19 cellular contexts compared by ENCODE assay signal in the genomic region with DNA sequence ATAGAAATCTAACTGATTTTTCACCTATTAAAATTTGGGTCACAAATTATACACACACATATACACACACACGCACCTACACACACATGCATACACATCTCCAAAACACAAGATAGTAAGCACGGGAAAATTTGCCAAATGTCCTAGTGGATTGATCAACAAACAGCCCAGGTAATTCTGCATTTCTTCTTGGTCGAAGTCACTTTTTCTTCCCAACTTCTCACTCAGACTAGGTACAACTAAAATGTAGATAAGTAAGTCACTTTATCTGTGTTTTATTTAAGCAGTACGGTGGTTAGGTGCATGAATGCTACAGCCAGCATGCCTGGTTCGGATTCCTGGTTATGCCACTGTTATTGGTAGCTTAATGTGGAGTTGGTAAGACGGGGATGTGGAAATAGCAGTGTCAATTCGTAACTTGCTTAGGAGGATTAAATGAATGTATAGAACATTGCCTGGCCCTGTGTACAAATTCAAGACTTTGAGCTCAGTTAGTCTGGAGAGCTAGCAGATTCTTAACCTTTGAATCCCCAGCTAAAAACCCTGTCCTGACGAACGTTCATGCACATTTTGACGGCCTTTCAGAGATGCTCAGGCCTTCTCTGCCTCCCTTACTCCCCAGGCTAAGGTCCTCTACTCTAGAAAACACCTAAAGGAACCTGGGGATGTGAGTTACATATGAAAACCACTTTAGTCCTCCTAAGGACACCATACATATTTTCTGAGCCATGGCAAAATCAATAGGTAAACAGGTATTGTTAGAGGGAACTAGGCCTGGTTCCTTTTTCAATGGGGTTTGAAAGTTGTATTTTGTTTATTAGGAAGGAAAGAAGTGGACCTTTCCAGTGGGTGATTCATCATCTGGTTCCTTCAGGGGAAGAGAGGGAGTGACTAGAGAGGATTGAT. TPM values are rescaled to one million over a fixed set of nuclear protein-coding genes. Genes with fewer than 3 reads are reported as not detected.
A peak's percentile ranks its signal among the peaks of the same experiment; 100 is the strongest.
DNase-seq lines count a peak whose midpoint lies in the region; ATAC-seq and TF ChIP-seq lines count a peak whose summit lies in the region.
"Had no signal": no experiment of that assay in that cellular context is flagged by ENCODE, and none has a peak within 500 bp of the region (broad histone marks: within the 10 kb centered on the region; RNA-seq: fewer than 3 reads in every experiment).

No MANE protein-coding gene starts in this region.

- no peak overlapping the region for H2AFZ ChIP-seq in mesenchymal stem cell (ENCODE audit: low read depth, low read length)

- H3K9me3 Mint-ChIP-seq in activated T-cell treated with anti-CD3 and anti-CD28 coated beads, Interleukin-2, amount 50 U/mL, for 4 hours = no peaks in the 10 kb centered on the region
- H3K9me3 Mint-ChIP-seq: activated CD4-positive, alpha-beta T cell treated with anti-CD3 and anti-CD28 coated beads, Interleukin-2, amount 10 ng/mL, durations not matched to agents 24 days and 14 days; activated T-cell treated with anti-CD3 and anti-CD28 coated beads, Interleukin-2, amount 50 U/mL, for 24 hours; stimulated activated naive CD8-positive, alpha-beta T cell treated with anti-CD3 and anti-CD28 coated beads, Interleukin-15, amount 100 ng/mL, for 72 hours had no signal

- no peak overlapping the region for H4K91ac ChIP-seq in mesenchymal stem cell (ENCODE audit: low read length)

- H2BK120ac ChIP-seq in mesenchymal stem cell (ENCODE audit: low read depth, low read length) = no peak overlapping the region

- in situ Hi-C loops in transverse colon (cut with MboI; ENCODE audit: low pct_ligation_motif_present in 1 of 4, low pct_unique_long_range_greater_than_20kb in 1 of 4, low sequenced_read_pairs in 3 of 4) = loop anchor here in 2 of 4 donors (25.0 kb wide), 1 partner anchor 514 kb away; no protein-coding TSS in a partner anchor

- H3K36me3 Mint-ChIP-seq in activated T-cell treated with anti-CD3 and anti-CD28 coated beads, Interleukin-2, amount 50 U/mL, for 4 hours (ENCODE audit: insufficient read depth) = no peaks in the 10 kb centered on the region

- intact Hi-C loops in body of pancreas (cut with DNase I) = no loop called here
- intact Hi-C loops in transverse colon (cut with DNase I; ENCODE audit: low total_unique reads) = no loop called here

- H3K4me1 Mint-ChIP-seq in activated T-cell treated with anti-CD3 and anti-CD28 coated beads, Interleukin-2, amount 50 U/mL, for 4 hours (ENCODE audit: low read depth) = no peaks in the 10 kb centered on the region
- H3K4me1 Mint-ChIP-seq: activated CD4-positive, alpha-beta T cell treated with anti-CD3 and anti-CD28 coated beads, Interleukin-2, amount 10 ng/mL, durations not matched to agents 24 days and 14 days had no signal

- H3K4ac ChIP-seq in mesenchymal stem cell (ENCODE audit: low read depth in 1 of 2, low read length in 2 of 2) = no peak overlapping the region

- H2BK15ac ChIP-seq in mesenchymal stem cell (ENCODE audit: low read depth, poor library complexity, severe bottlenecking) = no peak overlapping the region

- H2BK12ac ChIP-seq in mesenchymal stem cell (ENCODE audit: low read length in 2 of 2) = no peak overlapping the region

- H2AK5ac ChIP-seq in mesenchymal stem cell (ENCODE audit: low read length, severe bottlenecking) = peak overlapping the region; percentile 68

- H3K27me3 Mint-ChIP-seq in activated T-cell treated with anti-CD3 and anti-CD28 coated beads, Interleukin-2, amount 50 U/mL, for 4 hours (ENCODE audit: low read depth) = no peaks in the 10 kb centered on the region
- H3K27me3 Mint-ChIP-seq: activated CD4-positive, alpha-beta T cell treated with anti-CD3 and anti-CD28 coated beads, Interleukin-2, amount 10 ng/mL, durations not matched to agents 24 days and 14 days; activated T-cell treated with anti-CD3 and anti-CD28 coated beads, Interleukin-2, amount 50 U/mL, for 24 hours; stimulated activated naive CD8-positive, alpha-beta T cell treated with anti-CD3 and anti-CD28 coated beads, Interleukin-15, amount 100 ng/mL, for 72 hours; T-helper 17 cell had no signal

- no peak overlapping the region for H4K8ac ChIP-seq in mesenchymal stem cell (ENCODE audit: low read length)

- TF ChIP-seq EP300 in transverse colon (IDR thresholded peaks at IDR 0.05; ENCODE audit: low read depth) = no peak

- H3K27ac ChIP-seq in HUES48 (ENCODE audit: low read depth, low read length) = peak overlapping the region; percentile 88
- peak overlapping the region; percentile 48 to 74 (median 62) for H3K27ac ChIP-seq in body of pancreas
- H3K27ac ChIP-seq in mesenchymal stem cell (ENCODE audit: low read length, poor library complexity, severe bottlenecking) = peak overlapping the region; percentile 67
- H3K27ac ChIP-seq in transverse colon = peak overlapping the region; percentile 43 to 53 (median 50)
- H3K27ac ChIP-seq: HL-60, left ventricle myocardium inferior had no signal

- no peak overlapping the region for H3K14ac ChIP-seq in mesenchymal stem cell (ENCODE audit: low read length in 2 of 2)

- no peak overlapping the region for H3K4me3 Mint-ChIP-seq in activated T-cell treated with anti-CD3 and anti-CD28 coated beads, Interleukin-2, amount 50 U/mL, for 4 hours
- H3K4me3 Mint-ChIP-seq: activated CD4-positive, alpha-beta T cell treated with anti-CD3 and anti-CD28 coated beads, Interleukin-2, amount 10 ng/mL, durations not matched to agents 24 days and 14 days; activated T-cell treated with anti-CD3 and anti-CD28 coated beads, Interleukin-2, amount 50 U/mL, for 24 hours; stimulated activated naive CD8-positive, alpha-beta T cell treated with anti-CD3 and anti-CD28 coated beads, Interleukin-15, amount 100 ng/mL, for 72 hours; T-helper 17 cell had no signal

- no peak overlapping the region for H3K23ac ChIP-seq in mesenchymal stem cell (ENCODE audit: low read length in 2 of 2)

- H3K9me3 ChIP-seq in HUES48 (ENCODE audit: control insufficient read depth, insufficient read depth, low read length) = no peaks in the 10 kb centered on the region
- no peaks in the 10 kb centered on the region for H3K9me3 ChIP-seq in body of pancreas
- no peaks in the 10 kb centered on the region for H3K9me3 ChIP-seq in mesenchymal stem cell (ENCODE audit: control insufficient read depth, low read length)
- H3K9me3 ChIP-seq in transverse colon = no peaks in the 10 kb centered on the region
- H3K9me3 ChIP-seq: BE2C, left ventricle myocardium inferior, Peyer's patch had no signal

- no peaks in the 10 kb centered on the region for H3K27me3 ChIP-seq in HUES48 (ENCODE audit: control insufficient read depth, insufficient read depth, low read length)
- H3K27me3 ChIP-seq in body of pancreas = no peaks in the 10 kb centered on the region
- H3K27me3 ChIP-seq in mesenchymal stem cell (ENCODE audit: control insufficient read depth in 1 of 2, insufficient read depth in 1 of 2, low read length in 2 of 2) = no peaks in the 10 kb centered on the region
- no peaks in the 10 kb centered on the region for H3K27me3 ChIP-seq in transverse colon
- H3K27me3 ChIP-seq: Peyer's patch had no signal

- H3K79me1 ChIP-seq in mesenchymal stem cell (replicated peaks; ENCODE audit: low read length, poor library complexity, severe bottlenecking) = no peaks in the 10 kb centered on the region

- ATAC-seq in body of pancreas = no peak
- ATAC-seq in activated T-cell treated with anti-CD3 and anti-CD28 coated beads, Interleukin-2, amount 50 U/mL, for 4 hours = no peak
- ATAC-seq: stimulated activated naive CD8-positive, alpha-beta T cell treated with anti-CD3 and anti-CD28 coated beads, Interleukin-15, amount 100 ng/mL, for 72 hours; T-helper 17 cell had no signal

- WGBS in body of pancreas, 2 donors = 68 to 71% methylated on average over 10 of the region's 10 CpGs
- WGBS in mesenchymal stem cell = 80% methylated on average over 9 of the region's 10 CpGs
- WGBS in transverse colon (ENCODE audit: low coverage in 1 of 2), 2 donors = 84 to 93% methylated on average over 8 to 10 of the region's 10 CpGs

- no peak for TF ChIP-seq CTCF in body of pancreas (IDR thresholded peaks at IDR 0.05)
- TF ChIP-seq CTCF in transverse colon (IDR thresholded peaks at IDR 0.05) = no peak

- H3K4me1 ChIP-seq in HUES48 (ENCODE audit: control insufficient read depth, insufficient read depth, low read length) (peaks cover 9% of the 10 kb centered on the region), body of pancreas (no peaks in the 10 kb centered on the region), mesenchymal stem cell (ENCODE audit: control insufficient read depth, insufficient read depth, low read depth, low read length) (peaks cover 8% of the 10 kb centered on the region), transverse colon (peaks cover 0 to 6% (median 0%) of the 10 kb centered on the region in 4 donors)
- H3K4me1 ChIP-seq: BE2C, left ventricle myocardium inferior, Peyer's patch had no signal

- TF ChIP-seq POLR2A in body of pancreas (IDR thresholded peaks at IDR 0.05) = no peak
- TF ChIP-seq POLR2A in transverse colon (IDR thresholded peaks at IDR 0.05) = no peak

- H3K36me3 ChIP-seq in HUES48 (ENCODE audit: control insufficient read depth, insufficient read depth, low read length) (no peaks in the 10 kb centered on the region), body of pancreas (replicated peaks in 1 of 2; ENCODE audit: insufficient read depth in 1 of 2, low read depth in 2 of 2) (no peaks in the 10 kb centered on the region), mesenchymal stem cell (ENCODE audit: control insufficient read depth in 1 of 2, insufficient read depth in 2 of 2, low read depth in 1 of 2, low read length in 2 of 2) (no peaks in the 10 kb centered on the region), transverse colon (no peaks in the 10 kb centered on the region)
- H3K36me3 ChIP-seq: BE2C, left ventricle myocardium inferior, Peyer's patch had no signal

- H3K4me3 ChIP-seq in HUES48 (ENCODE audit: low read depth, low read length) = no peak overlapping the region
- no peak overlapping the region for H3K4me3 ChIP-seq in body of pancreas
- H3K4me3 ChIP-seq in mesenchymal stem cell (ENCODE audit: insufficient read depth in 1 of 2, low read depth in 1 of 2, low read length in 2 of 2) = no peak overlapping the region
- no peak overlapping the region for H3K4me3 ChIP-seq in transverse colon
- H3K4me3 ChIP-seq: left ventricle myocardium inferior, Peyer's patch had no signal

- H3K18ac ChIP-seq in mesenchymal stem cell (ENCODE audit: low read depth in 1 of 2, low read length in 2 of 2) = no peak overlapping the region

- peak overlapping the region; percentile 21; the same call in 1 of the 2 replicates for H3K9ac ChIP-seq in HUES48 (ENCODE audit: low read depth, low read length)
- H3K9ac ChIP-seq in mesenchymal stem cell (ENCODE audit: low read length) = peak overlapping the region; percentile 27

- H3K4me2 ChIP-seq in mesenchymal stem cell (ENCODE audit: low read length, poor library complexity, severe bottlenecking) = no peak overlapping the region

- no peak for DNase-seq in body of pancreas
- DNase-seq in mesenchymal stem cell = no peak
- DNase-seq in transverse colon = no peak
- no peak for DNase-seq in DMS53 treated with DMSO at 0.1 percent for 48 hours (lab: John Stamatoyannopoulos, UW; ENCODE audit: unreplicated experiment)
- DNase-seq in stimulated activated CD4-positive, alpha-beta T cell treated with anti-CD3 and anti-CD28 coated beads, Interleukin-15, amount 100 ng/mL, for 24 hours = no peak
- DNase-seq in activated T-cell treated with anti-CD3 and anti-CD28 coated beads, Interleukin-2, amount 50 U/mL, for 4 hours = no peak
- no peak for DNase-seq in glomerular visceral epithelial cell (ENCODE audit: extremely low spot score)
- DNase-seq: activated CD4-positive, alpha-beta T cell treated with anti-CD3 and anti-CD28 coated beads, Interleukin-2, amount 10 ng/mL, durations not matched to agents 24 days and 14 days; activated T-cell treated with anti-CD3 and anti-CD28 coated beads, Interleukin-2, amount 50 U/mL, for 24 hours; BE2C; dermis blood vessel endothelial cell; left ventricle myocardium inferior; NCI-H524 treated with DMSO at 0.1 percent for 48 hours; stimulated activated naive CD8-positive, alpha-beta T cell treated with anti-CD3 and anti-CD28 coated beads, Interleukin-15, amount 100 ng/mL, for 72 hours; T-helper 17 cell had no signal

- no peak overlapping the region for H2BK5ac ChIP-seq in mesenchymal stem cell (ENCODE audit: low read depth, low read length, poor library complexity, severe bottlenecking)

RNA-seq across cellular contexts. Expression of gene CYP24A1, which starts 50.9 kb away (rescaled TPM):
- not detected for total RNA-seq in body of pancreas
- not detected for polyA plus RNA-seq in mesenchymal stem cell (2013, experiment 1 of 2)
- polyA plus RNA-seq in mesenchymal stem cell (2013, experiment 2 of 2) = not detected
- not detected for total RNA-seq in transverse colon
- total RNA-seq in activated T-cell treated with anti-CD3 and anti-CD28 coated beads, Interleukin-2, amount 50 U/mL, for 4 hours = not detected
- total RNA-seq: activated CD4-positive, alpha-beta T cell treated with anti-CD3 and anti-CD28 coated beads, Interleukin-2, amount 10 ng/mL, durations not matched to agents 24 days and 14 days; dermis blood vessel endothelial cell; fibroblast of lung; left ventricle myocardium inferior; Peyer's patch had no signal
- polyA plus RNA-seq: fibroblast of lung had no signal

RNA-seq across cellular contexts. Expression of gene BCAS1, which starts 52.5 kb away (rescaled TPM):
- 1 to 10 TPM in 1 of 2 donors, not detected in 1; 2.1 TPM for total RNA-seq in body of pancreas
- polyA plus RNA-seq in mesenchymal stem cell (2013, experiment 1 of 2) = not detected
- polyA plus RNA-seq in mesenchymal stem cell (2013, experiment 2 of 2) = not detected
- total RNA-seq in transverse colon = 100 to 1,000 TPM in 2 of 4 donors, 10 to 100 TPM in 2; 68.9 to 127 (median 89.0) TPM
- under 1 TPM in 1 of 3 donors, not detected in 2; 0.40 TPM for total RNA-seq in activated T-cell treated with anti-CD3 and anti-CD28 coated beads, Interleukin-2, amount 50 U/mL, for 4 hours
- total RNA-seq: activated CD4-positive, alpha-beta T cell treated with anti-CD3 and anti-CD28 coated beads, Interleukin-2, amount 10 ng/mL, durations not matched to agents 24 days and 14 days; dermis blood vessel endothelial cell; left ventricle myocardium inferior had no signal
- polyA plus RNA-seq: fibroblast of lung had no signal

Comparison
In these comparisons a context has a peak if more than half of its experiments do, and no peak if none do; other contexts are left out.
1. RNA of gene BCAS1, which starts 52.5 kb away (total RNA-seq): 68.9 to 127 TPM in transverse colon; 2.1 TPM in body of pancreas and 0.40 TPM in activated T-cell treated with anti-CD3 and anti-CD28 coated beads, Interleukin-2, amount 50 U/mL, for 4 hours; every median in the first group is over 10 times any median in the second.
2. Peak in every context shown above with its lines, with median percentiles within 50 percentile points of each other: H3K27ac ChIP-seq.